Comparison of ENCODE assay signal across 8 cellular contexts in genomic region chr12:98515368-98516183, GRCh38. TPM values are rescaled to one million over a fixed set of nuclear protein-coding genes. Genes with fewer than 3 reads are reported as not detected.
DNase-seq lines count a peak whose midpoint lies in the region; ATAC-seq and TF ChIP-seq lines count a peak whose summit lies in the region.

TMPO (plus strand) TSS chr12:98515590; CDS start chr12:98515868, 278 bp downstream.

- H3K9ac ChIP-seq in OCI-LY1 (ENCODE audit: low read length) = peak within 1 kb of the TSS; percentile 93
- H3K9ac ChIP-seq in endodermal cell (ENCODE audit: extremely low read depth, low read length, poor library complexity, severe bottlenecking) = peak within 1 kb of the TSS; percentile 98

- H3K4me1 ChIP-seq in OCI-LY1 (ENCODE audit: insufficient read depth, low read length, severe bottlenecking) = peaks cover 37% of the 10 kb centered on the region
- no peaks in the 10 kb centered on the region for H3K4me1 ChIP-seq in endodermal cell (ENCODE audit: control insufficient read depth, insufficient read depth, low read length)
- H3K4me1 ChIP-seq in mesodermal cell (ENCODE audit: control insufficient read depth, insufficient read depth, low read length, poor library complexity, severe bottlenecking) = peaks cover 3% of the 10 kb centered on the region

- no peaks in the 10 kb centered on the region for H3K9me3 Mint-ChIP-seq in endodermal cell

- H3K4me3 ChIP-seq in OCI-LY1 (ENCODE audit: low read depth, low read length, poor library complexity, severe bottlenecking) (peak within 1 kb of the TSS; percentile 82), endodermal cell (ENCODE audit: low read length) (peak within 1 kb of the TSS; percentile 95), mesodermal cell (ENCODE audit: extremely low read depth, insufficient read depth, low read length, poor library complexity, severe bottlenecking) (peak within 1 kb of the TSS; percentile 93)

- H3K27me3 ChIP-seq in OCI-LY1 (ENCODE audit: insufficient read depth, low read length) (no peaks in the 10 kb centered on the region), endodermal cell (ENCODE audit: control insufficient read depth, insufficient read depth, low read length, poor library complexity, severe bottlenecking) (no peaks in the 10 kb centered on the region)

- H3K9me3 ChIP-seq in OCI-LY1 (ENCODE audit: low read length) = no peaks in the 10 kb centered on the region
- H3K9me3 ChIP-seq in endodermal cell (ENCODE audit: control insufficient read depth, low read length) = no peaks in the 10 kb centered on the region
- no peaks in the 10 kb centered on the region for H3K9me3 ChIP-seq in mesodermal cell (ENCODE audit: control insufficient read depth, low read length)

- 0 to 1% methylated on average over 52 to 93 of the region's 93 CpGs for WGBS in endodermal cell (ENCODE audit: insufficient coverage in 1 of 2, insufficient read length in 1 of 2), 2 experiments
- 0 to 1% methylated on average over 53 to 61 of the region's 93 CpGs for WGBS in mesodermal cell (ENCODE audit: insufficient coverage in 2 of 2), 2 experiments

- no peaks in the 10 kb centered on the region for H3F3A ChIP-seq in OCI-LY1 (ENCODE audit: insufficient read depth, low read length)

- H4K20me1 ChIP-seq in OCI-LY1 (ENCODE audit: insufficient read depth, low read length) = no peaks in the 10 kb centered on the region

- H3K36me3 Mint-ChIP-seq in endodermal cell (ENCODE audit: low read depth) = peaks cover 11% of the 10 kb centered on the region

- H3K36me3 ChIP-seq in OCI-LY1 (ENCODE audit: insufficient read depth, low read length) = peaks cover 30% of the 10 kb centered on the region
- peaks cover 24% of the 10 kb centered on the region for H3K36me3 ChIP-seq in endodermal cell (ENCODE audit: control insufficient read depth, insufficient read depth, low read length)
- H3K36me3 ChIP-seq in mesodermal cell (ENCODE audit: control insufficient read depth, insufficient read depth, low read length) = peaks cover 16% of the 10 kb centered on the region

- peak within 1 kb of the TSS; percentile 82 for H3K4me2 ChIP-seq in OCI-LY1 (ENCODE audit: low read length)

- no peak for TF ChIP-seq CTCF in OCI-LY1 (IDR thresholded peaks at IDR 0.05; ENCODE audit: low read length)
- no peak for TF ChIP-seq CTCF in endodermal cell (conservative IDR thresholded peaks at IDR 0.05)

- H3K4me1 Mint-ChIP-seq in endodermal cell = peaks cover 9% of the 10 kb centered on the region

- H3K27ac ChIP-seq in OCI-LY1 (ENCODE audit: low read depth, low read length, poor library complexity, severe bottlenecking) (peak within 1 kb of the TSS; percentile 95), endodermal cell (ENCODE audit: low read depth, low read length) (peak within 1 kb of the TSS; percentile 96), mesodermal cell (ENCODE audit: low read depth, low read length, severe bottlenecking) (peak within 1 kb of the TSS; percentile 96)

- DNase-seq in DMS 273 (lab: John Stamatoyannopoulos, UW; ENCODE audit: unreplicated experiment) (peak; percentile 95), HuH-7 (ENCODE audit: low spot score) (peak; percentile 91), endodermal cell (peak; percentile 99)
- peak; percentile 80 for DNase-seq in activated CD8-positive, alpha-beta memory T cell treated with anti-CD3 and anti-CD28 coated beads, Interleukin-2, amount 50 U/mL, for 24 hours (ENCODE audit: extremely low read depth)
- DNase-seq in stimulated activated CD8-positive, alpha-beta memory T cell treated with anti-CD3 and anti-CD28 coated beads, Interleukin-15, amount 100 ng/mL, for 24 hours (ENCODE audit: low read depth) = peak; percentile 91

- peaks cover 49% of the 10 kb centered on the region for H3K79me2 ChIP-seq in OCI-LY1 (ENCODE audit: insufficient read depth, low read length)

- peak within 1 kb of the TSS; percentile 96 for H3K4me3 Mint-ChIP-seq in endodermal cell

- H2AFZ ChIP-seq in OCI-LY1 (ENCODE audit: low read length) = no peak within 1 kb of the TSS

- no peaks in the 10 kb centered on the region for H3K27me3 Mint-ChIP-seq in endodermal cell (ENCODE audit: insufficient read depth)

- peak; percentile 82 for ATAC-seq in GM21526 (IDR thresholded peaks at IDR 0.05; ENCODE audit: low FRiP score, unreplicated experiment)

- H3K9me2 ChIP-seq in OCI-LY1 (ENCODE audit: low read depth, low read length) = no peaks in the 10 kb centered on the region

- H3K27ac Mint-ChIP-seq in endodermal cell = peak within 1 kb of the TSS; percentile 99

RNA-seq across cellular contexts. Expression of gene TMPO, which starts in this region (rescaled TPM):
- 100 to 1,000 TPM; 176 to 203 TPM for total RNA-seq in endodermal cell
- polyA plus RNA-seq in endodermal cell (2013, experiment 1 of 2) = 186 TPM
- 205 TPM for polyA plus RNA-seq in endodermal cell (2013, experiment 2 of 2)
- 109 TPM for polyA plus RNA-seq in mesodermal cell (2013, experiment 1 of 2)
- polyA plus RNA-seq in mesodermal cell (2013, experiment 2 of 2) = 119 TPM

Comparison
In these comparisons a context has a peak if more than half of its experiments do, and no peak if none do; other contexts are left out.
1. Peak in every context shown above with its lines: DNase-seq, ATAC-seq, H3K4me3 ChIP-seq and H3K27ac ChIP-seq.